Comparison of ENCODE assay signal across 19 cellular contexts in genomic region chrX:1400049-1400448, GRCh38. TPM values are rescaled to one million over a fixed set of nuclear protein-coding genes. Genes with fewer than 3 reads are reported as not detected.
DNase-seq lines count a peak whose midpoint lies in the region; ATAC-seq and TF ChIP-seq lines count a peak whose summit lies in the region.
"Had no signal": no experiment of that assay in that cellular context is flagged by ENCODE, and none has a peak within 500 bp of the region (broad histone marks: within the 10 kb centered on the region; RNA-seq: fewer than 3 reads in every experiment).

No MANE protein-coding gene starts in this region.

- TF ChIP-seq POLR2A in GM19193 (IDR thresholded peaks at IDR 0.05; ENCODE audit: extremely low read depth, insufficient read depth, insufficient read length), result peak; percentile 25
- no peak for TF ChIP-seq POLR2A in spleen (IDR thresholded peaks at IDR 0.05)

- no peak overlapping the region for H3K4me3 ChIP-seq in right cardiac atrium (ENCODE audit: low read length)
- no peak overlapping the region for H3K4me3 ChIP-seq in spleen

- H3K36me3 ChIP-seq in spleen, result peaks cover 0 to 90% (median 29%) of the 10 kb centered on the region in 6 donors

- H3K27ac ChIP-seq in right cardiac atrium (ENCODE audit: low read length) (no peak overlapping the region), spleen (no peak overlapping the region)
- H3K27ac ChIP-seq: C4-2B had no signal

- no peak for TF ChIP-seq CTCF in spleen (IDR thresholded peaks at IDR 0.05 in 8 of 11, conservative IDR thresholded peaks at IDR 0.05 in 3 of 11)

- no peaks in the 10 kb centered on the region for H3K4me1 ChIP-seq in right cardiac atrium (ENCODE audit: control insufficient read depth, insufficient read depth, low read length)
- H3K4me1 ChIP-seq in spleen, result peaks cover 0 to 3% (median under 1%) of the 10 kb centered on the region in 6 donors

- WGBS in right cardiac atrium, result 95% methylated on average over 12 of the region's 12 CpGs
- 91 to 97% (median 95%) methylated on average over 12 of the region's 12 CpGs for WGBS in spleen, 5 donors

- H3K9me3 ChIP-seq in right cardiac atrium (ENCODE audit: control insufficient read depth, low read length) (no peaks in the 10 kb centered on the region), spleen (no peaks in the 10 kb centered on the region)

- intact Hi-C loops in right cardiac atrium (cut with DNase I), result no loop called here
- intact Hi-C loops in spleen (cut with DNase I; ENCODE audit: low total_unique reads), result no loop called here

- ATAC-seq in right cardiac atrium (no peak), GM19463 (IDR thresholded peaks at IDR 0.05; ENCODE audit: unreplicated experiment) (no peak), HG02798 (IDR thresholded peaks at IDR 0.05; ENCODE audit: poor library complexity, unreplicated experiment) (no peak)
- ATAC-seq: PC-3 had no signal

- no peaks in the 10 kb centered on the region for H3K27me3 ChIP-seq in right cardiac atrium (ENCODE audit: control insufficient read depth, insufficient read depth)
- no peaks in the 10 kb centered on the region for H3K27me3 ChIP-seq in spleen (replicated peaks in 1 of 7)

- DNase-seq in activated effector memory CD4-positive, alpha-beta T cell treated with anti-CD3 and anti-CD28 coated beads, Interleukin-2, amount 50 U/mL, for 16 hours, result peak; percentile 57
- DNase-seq in activated effector memory CD4-positive, alpha-beta T cell treated with Interleukin-2 at 50 U/mL for 16 hours, result no peak
- peak in 2 of 3 donors; percentile 15 to 40 for DNase-seq in right cardiac atrium
- peak; percentile 47 for DNase-seq in spleen
- no peak for DNase-seq in NCI-H2227 treated with DMSO at 0.1 percent for 48 hours (lab: John Stamatoyannopoulos, UW)
- DNase-seq: DMS 273 treated with DMSO at 0.1 percent for 48 hours, GF-D8, HFFc6, KG1, NCI-H1092, NCI-H146, NCI-H2081, NCI-H510A, NCI-H774, PC-3 had no signal

RNA-seq across cellular contexts. Expression of gene SLC25A6, which starts 8.1 kb away (rescaled TPM):
- total RNA-seq in right cardiac atrium (100 to 1,000 TPM; 154 to 228 (median 193) TPM), spleen (100 to 1,000 TPM; 255 to 309 (median 297) TPM)
- polyA plus RNA-seq in right cardiac atrium (159 TPM), spleen (100 to 1,000 TPM; 396 to 443 (median 425) TPM)

RNA-seq across cellular contexts. Expression of gene ASMTL, which starts 52.7 kb away (rescaled TPM):
- 10 to 100 TPM; 30.3 to 34.4 (median 34.1) TPM for total RNA-seq in right cardiac atrium
- 27.7 TPM for polyA plus RNA-seq in right cardiac atrium
- total RNA-seq in spleen, result 10 to 100 TPM; 21.3 to 35.5 (median 27.9) TPM
- polyA plus RNA-seq in spleen, result 10 to 100 TPM; 25.0 to 28.8 (median 26.6) TPM

Comparison
In these comparisons a context has a peak if more than half of its experiments do, and no peak if none do; other contexts are left out.
1. DNase-seq: peak in activated effector memory CD4-positive, alpha-beta T cell treated with anti-CD3 and anti-CD28 coated beads, Interleukin-2, amount 50 U/mL, for 16 hours (single experiment), right cardiac atrium (2 of 3) and spleen (single experiment); none in activated effector memory CD4-positive, alpha-beta T cell treated with Interleukin-2 at 50 U/mL for 16 hours (single experiment) and NCI-H2227 treated with DMSO at 0.1 percent for 48 hours (single experiment).